In genomic region chr9:111481885-111482636, GRCh38 we compare ENCODE assay signal across 7 cellular contexts. TPM values are rescaled to one million over a fixed set of nuclear protein-coding genes. Genes with fewer than 3 reads are reported as not detected.
DNase-seq lines count a peak whose midpoint lies in the region; ATAC-seq, FAIRE-seq and TF ChIP-seq lines count a peak whose summit lies in the region.

No MANE protein-coding gene starts in this region.

- TF ChIP-seq POLR2A in GM12878 (IDR thresholded peaks at IDR 0.05; ENCODE audit: low read depth, low read length) = no peak

- TF ChIP-seq RAD21 in GM12878 (IDR thresholded peaks at IDR 0.05; ENCODE audit: insufficient read depth, low read depth, low read length) = no peak
- no peak for TF ChIP-seq RAD21 in liver (IDR thresholded peaks at IDR 0.05)

- H3K4me3 ChIP-seq in GM12865 (ENCODE audit: low read depth, low read length) = peak overlapping the region; percentile 60
- peak overlapping the region; percentile 85; the same call in 1 of the 2 replicates for H3K4me3 ChIP-seq in GM12878
- peak overlapping the region; percentile 91 to 99 (median 99) for H3K4me3 ChIP-seq in liver (ENCODE audit: low read depth in 1 of 3, low read length in 3 of 3)

- peaks cover 4% of the 10 kb centered on the region for H3K36me3 Mint-ChIP-seq in type B pancreatic cell

- POLR2A ChIA-PET in GM12878 (lab: Charles Lee) = interaction anchor here (1.4 kb wide), 1 partner anchor 16 kb away, joined by 6 read pairs; no protein-coding TSS in a partner anchor

- RAD21 ChIA-PET in GM12878 (lab: Charles Lee; ENCODE audit: unreplicated experiment) = no interaction called here

- H3K36me3 ChIP-seq in GM12878 (ENCODE audit: control insufficient read depth in 2 of 2, insufficient read depth in 2 of 2, low read length in 1 of 2) (no peaks in the 10 kb centered on the region; a peak in 1 of 4 replicates), liver (ENCODE audit: control insufficient read depth in 4 of 4, insufficient read depth in 3 of 4, low read depth in 1 of 4, low read length in 3 of 4) (no peaks in the 10 kb centered on the region)

- CTCF ChIA-PET in GM12878 (lab: Yijun Ruan, JAX) = interaction anchor here (0.7 kb wide), 1 partner anchor 871 kb away, joined by 5 read pairs; no protein-coding TSS in a partner anchor

- no peak for TF ChIP-seq CTCF in GM12865 (IDR thresholded peaks at IDR 0.05; ENCODE audit: insufficient read depth, low read depth, low read length, missing control alignments)
- no peak for TF ChIP-seq CTCF in GM12878 (IDR thresholded peaks at IDR 0.05 in 2 of 3, conservative IDR thresholded peaks at IDR 0.05 in 1 of 3; ENCODE audit: control insufficient read depth in 2 of 3, extremely low read depth in 1 of 3, insufficient read depth in 1 of 3, low read depth in 3 of 3, low read length in 3 of 3)
- TF ChIP-seq CTCF in liver (IDR thresholded peaks at IDR 0.05; ENCODE audit: low read depth, low read length, missing input control) = no peak
- no peak for TF ChIP-seq CTCF in type B pancreatic cell (conservative IDR thresholded peaks at IDR 0.05)

- H3K9me3 Mint-ChIP-seq in type B pancreatic cell = no peaks in the 10 kb centered on the region

- FAIRE-seq in GM12878 (lab: Jason Lieb, UNC) = no peak

- no peaks in the 10 kb centered on the region; the same call in 2 of the 3 replicates for H3K9me3 ChIP-seq in GM12878 (replicated peaks; ENCODE audit: control insufficient read depth, insufficient read depth, low read length)
- H3K9me3 ChIP-seq in liver (ENCODE audit: control insufficient read depth in 4 of 4, low read length in 3 of 4) = no peaks in the 10 kb centered on the region

- H4K20me1 ChIP-seq in GM12878 (ENCODE audit: control insufficient read depth, insufficient read depth) = no peaks in the 10 kb centered on the region

- H3K9ac ChIP-seq in GM12878 (ENCODE audit: control insufficient read depth, insufficient read depth, low read length) (peak overlapping the region; percentile 94), liver (ENCODE audit: low read depth in 1 of 2, low read length in 2 of 2) (peak overlapping the region; percentile 72)

- ATAC-seq in GM12878 = no peak

- no peak for DNase-seq in GM12865 (ENCODE audit: low read depth)
- DNase-seq in NCI-H2081 treated with DMSO at 0.1 percent for 48 hours (lab: John Stamatoyannopoulos, UW) = peak; percentile 30
- no peak for DNase-seq in GM12878 (ENCODE audit: low read depth, low spot score)
- DNase-seq in type B pancreatic cell (ENCODE audit: extremely low spot score, unreplicated experiment) = no peak
- DNase-seq in glomerular visceral epithelial cell (ENCODE audit: extremely low spot score) = no peak
- DNase-seq in activated CD8-positive, alpha-beta memory T cell treated with anti-CD3 and anti-CD28 coated beads, Interleukin-2, amount 50 U/mL, for 48 hours = no peak

- H3K27ac ChIP-seq in GM12878 (ENCODE audit: control insufficient read depth, insufficient read depth) (peak overlapping the region; percentile 96; the same call in 1 of the 2 replicates), liver (ENCODE audit: low read depth in 1 of 2, low read length in 2 of 2) (peak overlapping the region; percentile 94 to 98)

- SMC1A ChIA-PET in GM12878 (lab: Charles Lee; ENCODE audit: uncharacterized antibody, unreplicated experiment) = interaction anchor here (1.2 kb wide), 1 partner anchor 81 kb away, joined by 3 read pairs; no protein-coding TSS in a partner anchor

- H3K27me3 ChIP-seq in GM12878 (replicated peaks in 1 of 2; ENCODE audit: control insufficient read depth in 2 of 2, insufficient read depth in 2 of 2, low read length in 1 of 2) (no peaks in the 10 kb centered on the region), liver (ENCODE audit: control insufficient read depth in 4 of 4, insufficient read depth in 4 of 4, low read length in 3 of 4) (no peaks in the 10 kb centered on the region)

- H3K79me2 ChIP-seq in GM12878 (ENCODE audit: control insufficient read depth, insufficient read depth, low read length) = peaks cover 61% of the 10 kb centered on the region

- no peak for TF ChIP-seq EP300 in GM12878 (IDR thresholded peaks at IDR 0.05; ENCODE audit: borderline replicate concordance in 1 of 2, control insufficient read depth in 1 of 2, low read depth in 2 of 2, low read length in 2 of 2)

- no peaks in the 10 kb centered on the region for H3K27me3 Mint-ChIP-seq in type B pancreatic cell

- in situ Hi-C loops in GM12878 (cut with MboI) = no loop called here

- peaks cover 9% of the 10 kb centered on the region; the same call in 1 of the 2 replicates for H3K4me1 ChIP-seq in GM12878 (ENCODE audit: control insufficient read depth, insufficient read depth, low read length)
- peaks cover 0 to 14% (median 10%) of the 10 kb centered on the region in 4 donors for H3K4me1 ChIP-seq in liver (ENCODE audit: control insufficient read depth in 4 of 4, insufficient read depth in 4 of 4, low read length in 3 of 4)

- WGBS in GM12878 (ENCODE audit: insufficient coverage, insufficient replicate concordance, low lambda C conversion rate, missing lambda C conversion rate) = 74% methylated on average over 13 of the region's 13 CpGs
- WGBS in liver = 24% methylated on average over 13 of the region's 13 CpGs

- intact Hi-C loops in GM12878 (cut with micrococcal nuclease; ENCODE audit: unreplicated experiment) = loop anchor here (2.0 kb wide), 1 partner anchor 149 kb away; the partner anchor contains the start of gene DNAJC25

- peaks cover 27% of the 10 kb centered on the region for H3K4me1 Mint-ChIP-seq in type B pancreatic cell (ENCODE audit: unreplicated experiment)

- peak overlapping the region; percentile 80 for H3K4me2 ChIP-seq in GM12878 (ENCODE audit: control insufficient read depth, insufficient read depth)

- BruUV-seq in GM12878 (replicated peaks; lab: Mats Ljungman, UMichigan) = no TSS peak

- peak overlapping the region; percentile 88 for H3K27ac Mint-ChIP-seq in type B pancreatic cell

- no peak overlapping the region for H2AFZ ChIP-seq in GM12878 (ENCODE audit: control insufficient read depth, low read depth, low read length)

- peak overlapping the region; percentile 87 for H3K4me3 Mint-ChIP-seq in type B pancreatic cell

TF ChIP-seq in liver, 16 proteins besides CTCF, POLR2A, EP300 and RAD21:
- peak in 1 of 2 donors; percentile 23 for TF ChIP-seq RXRA (IDR thresholded peaks at IDR 0.05)
- peak; percentile 16 for TF ChIP-seq YY1 (IDR thresholded peaks at IDR 0.05)
- TF ChIP-seq TAF1 (conservative IDR thresholded peaks at IDR 0.05) = no peak

RNA-seq across cellular contexts. Expression of gene ECPAS, which starts 2.1 kb away (rescaled TPM):
- total RNA-seq in GM12878 (2013; cell fraction: nucleolus; rRNA removed) = 243 and 246 TPM in 2 replicates
- 50.2 and 54.5 TPM in 2 replicates for total RNA-seq in GM12878 (2014; rRNA removed)
- total RNA-seq in GM12878 (2014; rRNA removed; fragmentation: Illumina TruSeq; extraction: Trizol) = 66.1 and 70.9 TPM in 2 replicates
- 64.5 and 69.8 TPM in 2 replicates for total RNA-seq in GM12878 (2021)
- 30.9 TPM for polyA plus RNA-seq in GM12878 (2011; ENCODE audit: low read depth)
- 54.6 and 72.1 TPM in 2 replicates for polyA plus RNA-seq in GM12878 (2011; rRNA removed)
- polyA plus RNA-seq in GM12878 (2011; cell fraction: cytosol; rRNA removed) = 28.3 and 29.1 TPM in 2 replicates
- polyA plus RNA-seq in GM12878 (2011; cell fraction: nucleus; rRNA removed) = 72.9 and 104 TPM in 2 replicates
- 41.6 and 45.2 TPM in 2 replicates for polyA plus RNA-seq in GM12878 (2012)
- polyA plus RNA-seq in GM12878 (2014; fragmentation: Illumina TruSeq; extraction: Trizol) = 50.0 and 65.1 TPM in 2 replicates
- 10 to 100 TPM; 11.2 to 18.7 TPM for polyA plus RNA-seq in GM12878 (2014; fragmentation: Nextera tagmentation; extraction: Ambion mirVana)
- polyA plus RNA-seq in GM12878 (2014; rRNA removed) = 52.0 and 54.9 TPM in 2 replicates
- polyA plus RNA-seq in GM12878 (2016; fragmentation: Nextera tagmentation; extraction: Ambion mirVana) = 10 to 100 TPM; 28.4 to 30.9 TPM
- 138 and 166 TPM in 2 replicates for polyA minus RNA-seq in GM12878 (2011; rRNA and poly(A)+ RNA removed)
- polyA minus RNA-seq in GM12878 (2011; cell fraction: cytosol; rRNA and poly(A)+ RNA removed) = 54.9 and 66.5 TPM in 2 replicates
- 65.2 and 78.5 TPM in 2 replicates for polyA minus RNA-seq in GM12878 (2011; cell fraction: nucleus; rRNA and poly(A)+ RNA removed)
- total RNA-seq in liver = 10 to 100 TPM; 32.2 to 60.8 TPM
- 10 to 100 TPM; 14.7 to 20.3 TPM for polyA plus RNA-seq in liver
- 73.8 and 82.9 TPM in 2 replicates for total RNA-seq in type B pancreatic cell (ENCODE audit: low replicate concordance)

RNA-seq across cellular contexts. Expression of gene ZNF483, which starts 42.9 kb away (rescaled TPM):
- not detected in 2 replicates for total RNA-seq in GM12878 (2013; cell fraction: nucleolus; rRNA removed)
- total RNA-seq in GM12878 (2014; rRNA removed) = 0.40 and 1.0 TPM in 2 replicates
- 0.76 and 1.1 TPM in 2 replicates for total RNA-seq in GM12878 (2014; rRNA removed; fragmentation: Illumina TruSeq; extraction: Trizol)
- 0.40 and 0.72 TPM in 2 replicates for total RNA-seq in GM12878 (2021)
- polyA plus RNA-seq in GM12878 (2011; ENCODE audit: low read depth) = 0.56 TPM
- polyA plus RNA-seq in GM12878 (2011; rRNA removed) = not detected in 2 replicates
- not detected in 2 replicates for polyA plus RNA-seq in GM12878 (2011; cell fraction: cytosol; rRNA removed)
- not detected in 2 replicates for polyA plus RNA-seq in GM12878 (2011; cell fraction: nucleus; rRNA removed)
- polyA plus RNA-seq in GM12878 (2012) = 0.18 and 0.37 TPM in 2 replicates
- polyA plus RNA-seq in GM12878 (2014; fragmentation: Illumina TruSeq; extraction: Trizol) = 0.04 and 0.06 TPM in 2 replicates
- under 1 TPM; 0.26 to 0.39 TPM for polyA plus RNA-seq in GM12878 (2014; fragmentation: Nextera tagmentation; extraction: Ambion mirVana)
- 0.09 and 0.15 TPM in 2 replicates for polyA plus RNA-seq in GM12878 (2014; rRNA removed)
- polyA plus RNA-seq in GM12878 (2016; fragmentation: Nextera tagmentation; extraction: Ambion mirVana) = under 1 TPM; 0.03 to 0.20 TPM
- not detected in 2 replicates for polyA minus RNA-seq in GM12878 (2011; rRNA and poly(A)+ RNA removed)
- not detected in 2 replicates for polyA minus RNA-seq in GM12878 (2011; cell fraction: cytosol; rRNA and poly(A)+ RNA removed)
- polyA minus RNA-seq in GM12878 (2011; cell fraction: nucleus; rRNA and poly(A)+ RNA removed) = not detected in 2 replicates
- 1 to 10 TPM in 1 of 2 donors, under 1 TPM in 1; 0.84 to 2.5 TPM for total RNA-seq in liver
- polyA plus RNA-seq in liver = under 1 TPM; 0.03 to 0.46 TPM
- total RNA-seq in type B pancreatic cell (ENCODE audit: low replicate concordance) = 4.1 and 11.7 TPM in 2 replicates
